In the genomic region with DNA sequence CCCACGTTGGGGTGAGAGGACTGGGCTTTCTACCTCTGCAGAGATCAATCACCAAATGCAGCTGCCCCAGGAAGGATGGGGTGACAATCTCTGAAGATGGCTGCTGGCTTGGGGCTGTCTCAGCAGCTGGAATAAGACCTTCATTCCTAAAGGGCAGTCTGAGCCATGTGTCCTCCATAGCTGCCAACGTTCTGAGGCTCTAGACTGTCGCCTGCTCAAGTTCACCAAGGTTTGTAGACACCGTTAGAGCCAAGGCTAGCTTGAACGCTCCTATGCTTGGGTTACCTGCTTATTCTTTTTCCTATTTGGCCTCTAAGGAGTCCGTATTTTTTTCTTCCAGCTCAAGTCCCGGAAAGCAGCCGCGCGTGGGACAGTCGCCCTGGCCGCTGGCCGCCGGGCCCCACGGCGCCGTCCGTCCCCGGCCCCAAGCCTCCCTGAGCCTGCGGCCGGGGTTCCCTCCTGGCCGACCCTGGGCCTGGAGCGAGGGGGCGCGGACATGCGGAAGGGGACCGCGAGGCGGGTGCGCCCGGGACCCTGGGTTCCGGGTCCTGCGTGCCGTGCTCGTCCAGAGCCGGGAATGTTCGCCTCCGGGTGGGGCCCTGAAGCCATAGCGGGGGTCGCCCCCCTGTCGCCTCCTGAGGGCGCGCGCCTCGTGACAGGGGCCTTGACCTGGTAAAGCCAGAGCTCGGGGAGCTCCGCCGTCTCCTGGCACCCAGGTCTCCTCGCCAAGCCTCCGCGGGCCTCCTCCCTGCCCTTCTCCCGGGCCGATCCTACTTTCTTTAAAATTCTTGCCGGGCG, we compare ENCODE assay signal across 1 cellular context.
TF ChIP-seq lines count a peak whose summit lies in the region.

No MANE protein-coding gene starts in this region.

TF ChIP-seq in WTC11, 78 proteins besides CTCF, POLR2A, EP300 and RAD21 (continued from another document):
- TF ChIP-seq, protein P1, sequence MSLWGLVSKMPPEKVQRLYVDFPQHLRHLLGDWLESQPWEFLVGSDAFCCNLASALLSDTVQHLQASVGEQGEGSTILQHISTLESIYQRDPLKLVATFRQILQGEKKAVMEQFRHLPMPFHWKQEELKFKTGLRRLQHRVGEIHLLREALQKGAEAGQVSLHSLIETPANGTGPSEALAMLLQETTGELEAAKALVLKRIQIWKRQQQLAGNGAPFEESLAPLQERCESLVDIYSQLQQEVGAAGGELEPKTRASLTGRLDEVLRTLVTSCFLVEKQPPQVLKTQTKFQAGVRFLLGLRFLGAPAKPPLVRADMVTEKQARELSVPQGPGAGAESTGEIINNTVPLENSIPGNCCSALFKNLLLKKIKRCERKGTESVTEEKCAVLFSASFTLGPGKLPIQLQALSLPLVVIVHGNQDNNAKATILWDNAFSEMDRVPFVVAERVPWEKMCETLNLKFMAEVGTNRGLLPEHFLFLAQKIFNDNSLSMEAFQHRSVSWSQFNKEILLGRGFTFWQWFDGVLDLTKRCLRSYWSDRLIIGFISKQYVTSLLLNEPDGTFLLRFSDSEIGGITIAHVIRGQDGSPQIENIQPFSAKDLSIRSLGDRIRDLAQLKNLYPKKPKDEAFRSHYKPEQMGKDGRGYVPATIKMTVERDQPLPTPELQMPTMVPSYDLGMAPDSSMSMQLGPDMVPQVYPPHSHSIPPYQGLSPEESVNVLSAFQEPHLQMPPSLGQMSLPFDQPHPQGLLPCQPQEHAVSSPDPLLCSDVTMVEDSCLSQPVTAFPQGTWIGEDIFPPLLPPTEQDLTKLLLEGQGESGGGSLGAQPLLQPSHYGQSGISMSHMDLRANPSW (CRISPR knock-in tag; conservative IDR thresholded peaks at IDR 0.05; ENCODE audit: low read depth): no peak
- TF ChIP-seq SMAD3 (CRISPR knock-in tag; IDR thresholded peaks at IDR 0.05; ENCODE audit: borderline replicate concordance) (no peak), NFE2L1 (CRISPR knock-in tag; IDR thresholded peaks at IDR 0.05) (no peak), FOXP1 (CRISPR knock-in tag; IDR thresholded peaks at IDR 0.05; ENCODE audit: borderline replicate concordance) (no peak), ZBTB21 (CRISPR knock-in tag; IDR thresholded peaks at IDR 0.05; ENCODE audit: borderline replicate concordance) (no peak)
